19 cellular contexts compared by ENCODE assay signal in genomic region chrX:50082741-50083140, GRCh38.
DNase-seq lines count a peak whose midpoint lies in the region; ATAC-seq, FAIRE-seq and TF ChIP-seq lines count a peak whose summit lies in the region.
"Had no signal": no experiment of that assay in that cellular context is flagged by ENCODE, and none has a peak within 500 bp of the region (broad histone marks: within the 10 kb centered on the region; RNA-seq: fewer than 3 reads in every experiment).

No MANE protein-coding gene starts in this region.

- FAIRE-seq in GM19239 (lab: Jason Lieb, UNC) (peak; percentile 68), pancreas (lab: Jason Lieb, UNC) (peak; percentile 54)
- FAIRE-seq: G401.6, GM12892 had no signal

- no peak for ATAC-seq in pancreas
- ATAC-seq in mucosa of descending colon: no peak
- ATAC-seq: CD8-positive, alpha-beta T cell; GM23338; HCT116 had no signal

- TF ChIP-seq CTCF in pancreas (IDR thresholded peaks at IDR 0.05) (no peak), prostate gland (IDR thresholded peaks at IDR 0.05) (no peak), mucosa of descending colon (IDR thresholded peaks at IDR 0.05) (no peak)

- no peaks in the 10 kb centered on the region for H3K27me3 ChIP-seq in pancreas
- no peaks in the 10 kb centered on the region for H3K27me3 ChIP-seq in prostate gland (replicated peaks; ENCODE audit: insufficient read depth)

- H3K4me1 ChIP-seq in pancreas: no peaks in the 10 kb centered on the region
- H3K4me1 ChIP-seq in prostate gland (replicated peaks): no peaks in the 10 kb centered on the region
- no peaks in the 10 kb centered on the region for H3K4me1 ChIP-seq in mucosa of descending colon (ENCODE audit: low read depth)
- H3K4me1 ChIP-seq: Caco-2 had no signal

- intact Hi-C loops in pancreas (cut with DNase I): no loop called here
- intact Hi-C loops in prostate gland (cut with DNase I): loop anchor here (10.0 kb wide), 1 partner anchor 168 kb away; no protein-coding TSS in a partner anchor
- intact Hi-C loops in mucosa of descending colon (cut with DNase I, micrococcal nuclease): no loop called here

- no peak overlapping the region for H3K27ac ChIP-seq in pancreas
- H3K27ac ChIP-seq in prostate gland: no peak overlapping the region
- H3K27ac ChIP-seq: BLaER1, C4-2B had no signal

- WGBS in pancreas, 2 donors: 63 to 90% methylated on average over 2 of the region's 2 CpGs
- 90% methylated on average over 2 of the region's 2 CpGs for WGBS in prostate gland

- H3K9me3 ChIP-seq in pancreas (no peaks in the 10 kb centered on the region), prostate gland (no peaks in the 10 kb centered on the region), mucosa of descending colon (no peaks in the 10 kb centered on the region)
- H3K9me3 ChIP-seq: BLaER1, Caco-2 had no signal

- DNase-seq in GM19239 (ENCODE audit: insufficient read length, low spot score) (no peak), NCI-H69 (lab: John Stamatoyannopoulos, UW) (peak; percentile 24), pancreas (no peak), prostate gland (ENCODE audit: low spot score) (no peak), KG1 (lab: John Stamatoyannopoulos, UW) (no peak), mucosa of descending colon (no peak)
- DNase-seq: Caco-2; CD4-positive, CD25-positive, alpha-beta regulatory T cell; CD8-positive, alpha-beta T cell; DMS153; DND-41; H9; HFFc6 had no signal

- H3K4me3 ChIP-seq in pancreas (no peak overlapping the region), prostate gland (no peak overlapping the region), mucosa of descending colon (no peak overlapping the region)
- H3K4me3 ChIP-seq: BLaER1, GM23338 had no signal

- TF ChIP-seq POLR2A in prostate gland (IDR thresholded peaks at IDR 0.05): no peak

- H3K36me3 ChIP-seq in pancreas (no peaks in the 10 kb centered on the region), prostate gland (no peaks in the 10 kb centered on the region), mucosa of descending colon (ENCODE audit: low read depth) (no peaks in the 10 kb centered on the region)
- H3K36me3 ChIP-seq: BLaER1 had no signal
